ENCODE assay signal across 1 cellular context in genomic region chr9:133949486-133950061, GRCh38.
TF ChIP-seq lines count a peak whose summit lies in the region.

No MANE protein-coding gene starts in this region.

TF ChIP-seq in HepG2, 621 proteins besides CTCF, POLR2A, EP300 and RAD21:
- TF ChIP-seq ZNF280D (CRISPR knock-in tag; IDR thresholded peaks at IDR 0.05) = no peak
- no peak for TF ChIP-seq ZNF609 (CRISPR knock-in tag; IDR thresholded peaks at IDR 0.05; ENCODE audit: borderline replicate concordance)
- no peak for TF ChIP-seq ZNF326 (CRISPR knock-in tag; IDR thresholded peaks at IDR 0.05; ENCODE audit: borderline replicate concordance)
- no peak for TF ChIP-seq KLF16 (CRISPR knock-in tag; IDR thresholded peaks at IDR 0.05)
- no peak for TF ChIP-seq ZNF580 (CRISPR knock-in tag; IDR thresholded peaks at IDR 0.05; ENCODE audit: borderline replicate concordance, low read depth)
- TF ChIP-seq ETV6 (CRISPR knock-in tag; conservative IDR thresholded peaks at IDR 0.05) = no peak
- TF ChIP-seq LCORL (IDR thresholded peaks at IDR 0.05) = no peak
- TF ChIP-seq LCORL (CRISPR knock-in tag; IDR thresholded peaks at IDR 0.05) = no peak
- no peak for TF ChIP-seq SPEN (CRISPR knock-in tag; IDR thresholded peaks at IDR 0.05; ENCODE audit: low read depth)
- no peak for TF ChIP-seq SNRNP70 (IDR thresholded peaks at IDR 0.05; ENCODE audit: low read depth, low read length)
- no peak for TF ChIP-seq ZNF441 (CRISPR knock-in tag; IDR thresholded peaks at IDR 0.05; ENCODE audit: borderline replicate concordance)
- TF ChIP-seq MXD3 (CRISPR knock-in tag; IDR thresholded peaks at IDR 0.05) = no peak
- no peak for TF ChIP-seq PREB (CRISPR knock-in tag; IDR thresholded peaks at IDR 0.05)
- no peak for TF ChIP-seq ZNF569 (CRISPR knock-in tag; IDR thresholded peaks at IDR 0.05; ENCODE audit: borderline replicate concordance)
- no peak for TF ChIP-seq ZBTB34 (CRISPR knock-in tag; IDR thresholded peaks at IDR 0.05)
- TF ChIP-seq RARG (CRISPR knock-in tag; IDR thresholded peaks at IDR 0.05; ENCODE audit: low read depth) = no peak
- no peak for TF ChIP-seq ASH2L (IDR thresholded peaks at IDR 0.05; ENCODE audit: insufficient read length, low read depth, low read length)
TF ChIP-seq in HepG2: peak in this region for 0.
